In genomic region chrX:49177338-49177833, GRCh38 we compare ENCODE assay signal across 8 cellular contexts. TPM values are rescaled to one million over a fixed set of nuclear protein-coding genes. Genes with fewer than 3 reads are reported as not detected.
A peak's percentile ranks its signal among the peaks of the same experiment; 100 is the strongest.
DNase-seq lines count a peak whose midpoint lies in the region; ATAC-seq and TF ChIP-seq lines count a peak whose summit lies in the region.

No MANE protein-coding gene starts in this region.

- peaks cover 14% of the 10 kb centered on the region for H3K4me1 ChIP-seq in stomach smooth muscle (ENCODE audit: control insufficient read depth, insufficient read depth, low read length)

- intact Hi-C loops in left ventricle myocardium superior (cut with micrococcal nuclease), result no loop called here

- H3K36me3 Mint-ChIP-seq in activated T-cell treated with anti-CD3 and anti-CD28 coated beads, Interleukin-2, amount 50 U/mL, for 72 hours (ENCODE audit: insufficient read depth in 2 of 2), result peaks cover 17% of the 10 kb centered on the region in 2 donors
- peaks cover 33% of the 10 kb centered on the region for H3K36me3 Mint-ChIP-seq in WTC11

- CTCF ChIA-PET in WTC11 (lab: Charles Lee), result interaction anchor here (0.6 to 1.2 kb wide), 3 partner anchors 11 to 22 kb away, joined by 3 to 6 read pairs (median 3); no protein-coding TSS in a partner anchor

- H3K9me3 Mint-ChIP-seq in activated T-cell treated with anti-CD3 and anti-CD28 coated beads, Interleukin-2, amount 50 U/mL, for 72 hours, result no peaks in the 10 kb centered on the region
- no peaks in the 10 kb centered on the region for H3K9me3 Mint-ChIP-seq in WTC11

- peaks cover 0 to 3% of the 10 kb centered on the region in 2 donors for H3K27me3 ChIP-seq in stomach smooth muscle (ENCODE audit: control insufficient read depth in 1 of 2, insufficient read depth in 2 of 2, low read length in 2 of 2)

- no peak for TF ChIP-seq CTCF in WTC11 (IDR thresholded peaks at IDR 0.05)

- peak overlapping the region in 1 of 2 donors; percentile 9 for H3K9ac ChIP-seq in stomach smooth muscle (ENCODE audit: low read length in 2 of 2)

- peak overlapping the region; percentile 36 for H3K27ac Mint-ChIP-seq in activated T-cell treated with anti-CD3 and anti-CD28 coated beads, Interleukin-2, amount 50 U/mL, for 72 hours
- H3K27ac Mint-ChIP-seq in WTC11, result no peak overlapping the region

- H3K27me3 Mint-ChIP-seq in activated T-cell treated with anti-CD3 and anti-CD28 coated beads, Interleukin-2, amount 50 U/mL, for 72 hours (ENCODE audit: low read depth), result no peaks in the 10 kb centered on the region
- H3K27me3 Mint-ChIP-seq in WTC11 (ENCODE audit: low read depth), result peaks cover 10% of the 10 kb centered on the region

- POLR2A ChIA-PET in WTC11 (lab: Charles Lee), result interaction anchor here (0.6 kb wide), 1 partner anchor 49 kb away, joined by 3 read pairs; no protein-coding TSS in a partner anchor

- peak; percentile 43 to 54 for ATAC-seq in activated T-cell treated with anti-CD3 and anti-CD28 coated beads, Interleukin-2, amount 50 U/mL, for 72 hours (replicated peaks in 1 of 2)
- ATAC-seq in WTC11 (peak; percentile 44), left ventricle myocardium superior (peak; percentile 43), GM21619 (IDR thresholded peaks at IDR 0.05; ENCODE audit: unreplicated experiment) (no peak), HG02870 (IDR thresholded peaks at IDR 0.05; ENCODE audit: unreplicated experiment) (no peak)

- H3K9me3 ChIP-seq in stomach smooth muscle (ENCODE audit: control insufficient read depth in 2 of 2, low read length in 2 of 2), result no peaks in the 10 kb centered on the region

- H3K4me3 ChIP-seq in stomach smooth muscle (ENCODE audit: low read length in 2 of 2), result no peak overlapping the region

- H3K4me3 Mint-ChIP-seq in activated T-cell treated with anti-CD3 and anti-CD28 coated beads, Interleukin-2, amount 50 U/mL, for 72 hours, result no peak overlapping the region
- no peak overlapping the region for H3K4me3 Mint-ChIP-seq in WTC11

- H3K27ac ChIP-seq in stomach smooth muscle (ENCODE audit: low read length), result peak overlapping the region; percentile 55

- H3K4me1 Mint-ChIP-seq in activated T-cell treated with anti-CD3 and anti-CD28 coated beads, Interleukin-2, amount 50 U/mL, for 72 hours (ENCODE audit: low read depth), result peaks cover 23% of the 10 kb centered on the region
- H3K4me1 Mint-ChIP-seq in WTC11, result peaks cover 18% of the 10 kb centered on the region

- no peak for DNase-seq in activated T-cell treated with anti-CD3 and anti-CD28 coated beads, Interleukin-2, amount 50 U/mL, for 72 hours
- DNase-seq in activated T-cell treated with anti-CD3 and anti-CD28 coated beads, Interleukin-2, amount 50 U/mL, for 1 hour, result no peak
- DNase-seq in WTC11 (ENCODE audit: low spot score) (no peak), left ventricle myocardium superior (no peak)
- DNase-seq in stimulated activated CD4-positive, alpha-beta T cell treated with anti-CD3 and anti-CD28 coated beads, Interleukin-12 subunit alpha, Interleukin-12 subunit beta, amount 100 ng/mL, for 4 hours, result no peak

- H3K36me3 ChIP-seq in stomach smooth muscle (ENCODE audit: control insufficient read depth in 2 of 2, insufficient read depth in 2 of 2, low read length in 2 of 2), result peaks cover 11 to 17% of the 10 kb centered on the region in 2 donors

TF ChIP-seq in WTC11, 78 proteins besides CTCF, POLR2A, EP300 and RAD21:
- TF ChIP-seq USF1 (CRISPR knock-in tag; IDR thresholded peaks at IDR 0.05), result no peak
- no peak for TF ChIP-seq HMGA2 (CRISPR knock-in tag; IDR thresholded peaks at IDR 0.05)
- TF ChIP-seq SOX15 (CRISPR knock-in tag; IDR thresholded peaks at IDR 0.05), result no peak
- no peak for TF ChIP-seq ESRRA (CRISPR knock-in tag; IDR thresholded peaks at IDR 0.05; ENCODE audit: borderline replicate concordance)
- TF ChIP-seq ATF6 (CRISPR knock-in tag; IDR thresholded peaks at IDR 0.05), result no peak
- TF ChIP-seq ZNF416 (CRISPR knock-in tag; IDR thresholded peaks at IDR 0.05), result no peak
- no peak for TF ChIP-seq ZNF281 (CRISPR knock-in tag; IDR thresholded peaks at IDR 0.05)
- no peak for TF ChIP-seq ZNF317 (CRISPR knock-in tag; IDR thresholded peaks at IDR 0.05; ENCODE audit: borderline replicate concordance, low read depth)
- no peak for TF ChIP-seq JAZF1 (CRISPR knock-in tag; IDR thresholded peaks at IDR 0.05)
- TF ChIP-seq ETV6 (CRISPR knock-in tag; IDR thresholded peaks at IDR 0.05), result no peak
- TF ChIP-seq ELF4 (CRISPR knock-in tag; IDR thresholded peaks at IDR 0.05; ENCODE audit: low read depth), result no peak
- TF ChIP-seq NFATC4 (CRISPR knock-in tag; IDR thresholded peaks at IDR 0.05), result no peak
- no peak for TF ChIP-seq OVOL2 (CRISPR knock-in tag; IDR thresholded peaks at IDR 0.05; ENCODE audit: borderline replicate concordance)

RNA-seq across cellular contexts. Expression of gene PLP2, which starts 5.7 kb away (rescaled TPM):
- 100 to 1,000 TPM; 232 to 266 TPM for total RNA-seq in activated T-cell treated with anti-CD3 and anti-CD28 coated beads, Interleukin-2, amount 50 U/mL, for 72 hours
- total RNA-seq in WTC11 (2021) (11.8 to 12.9 TPM (median 12.4 TPM) in 3 replicates), left ventricle myocardium superior (62.3 TPM)

RNA-seq across cellular contexts. Expression of gene PRICKLE3, which starts 8.8 kb away (rescaled TPM):
- total RNA-seq in activated T-cell treated with anti-CD3 and anti-CD28 coated beads, Interleukin-2, amount 50 U/mL, for 72 hours, result 10 to 100 TPM; 17.4 to 17.6 TPM
- total RNA-seq in WTC11 (2021) (12.5 to 14.6 TPM (median 12.8 TPM) in 3 replicates), left ventricle myocardium superior (12.7 TPM)

RNA-seq across cellular contexts. Expression of gene MAGIX, which starts 14.8 kb away (rescaled TPM):
- under 1 TPM; 0.84 to 0.93 TPM for total RNA-seq in activated T-cell treated with anti-CD3 and anti-CD28 coated beads, Interleukin-2, amount 50 U/mL, for 72 hours
- 1.2 to 2.4 TPM (median 2.0 TPM) in 3 replicates for total RNA-seq in WTC11 (2021)
- total RNA-seq in left ventricle myocardium superior, result 3.8 TPM

RNA-seq across cellular contexts. Expression of gene SYP, which starts 22.6 kb away (rescaled TPM):
- 10 to 100 TPM in 1 of 2 donors, 1 to 10 TPM in 1; 8.7 to 15.9 TPM for total RNA-seq in activated T-cell treated with anti-CD3 and anti-CD28 coated beads, Interleukin-2, amount 50 U/mL, for 72 hours
- total RNA-seq in WTC11 (2021) (4.8 to 7.0 TPM (median 5.3 TPM) in 3 replicates), left ventricle myocardium superior (1.5 TPM)

RNA-seq across cellular contexts. Expression of gene GPKOW, which starts 53.9 kb away (rescaled TPM):
- 10 to 100 TPM; 14.7 to 17.8 TPM for total RNA-seq in activated T-cell treated with anti-CD3 and anti-CD28 coated beads, Interleukin-2, amount 50 U/mL, for 72 hours
- total RNA-seq in WTC11 (2021) (18.5 to 19.9 TPM (median 19.0 TPM) in 3 replicates), left ventricle myocardium superior (18.9 TPM)

Comparison
In these comparisons a context has a peak if more than half of its experiments do, and no peak if none do; other contexts are left out.
1. ATAC-seq: peak in activated T-cell treated with anti-CD3 and anti-CD28 coated beads, Interleukin-2, amount 50 U/mL, for 72 hours (2 of 2), WTC11 (single experiment) and left ventricle myocardium superior (single experiment); none in GM21619 (single experiment) and HG02870 (single experiment).